8 cellular contexts compared by ENCODE assay signal in the genomic region with DNA sequence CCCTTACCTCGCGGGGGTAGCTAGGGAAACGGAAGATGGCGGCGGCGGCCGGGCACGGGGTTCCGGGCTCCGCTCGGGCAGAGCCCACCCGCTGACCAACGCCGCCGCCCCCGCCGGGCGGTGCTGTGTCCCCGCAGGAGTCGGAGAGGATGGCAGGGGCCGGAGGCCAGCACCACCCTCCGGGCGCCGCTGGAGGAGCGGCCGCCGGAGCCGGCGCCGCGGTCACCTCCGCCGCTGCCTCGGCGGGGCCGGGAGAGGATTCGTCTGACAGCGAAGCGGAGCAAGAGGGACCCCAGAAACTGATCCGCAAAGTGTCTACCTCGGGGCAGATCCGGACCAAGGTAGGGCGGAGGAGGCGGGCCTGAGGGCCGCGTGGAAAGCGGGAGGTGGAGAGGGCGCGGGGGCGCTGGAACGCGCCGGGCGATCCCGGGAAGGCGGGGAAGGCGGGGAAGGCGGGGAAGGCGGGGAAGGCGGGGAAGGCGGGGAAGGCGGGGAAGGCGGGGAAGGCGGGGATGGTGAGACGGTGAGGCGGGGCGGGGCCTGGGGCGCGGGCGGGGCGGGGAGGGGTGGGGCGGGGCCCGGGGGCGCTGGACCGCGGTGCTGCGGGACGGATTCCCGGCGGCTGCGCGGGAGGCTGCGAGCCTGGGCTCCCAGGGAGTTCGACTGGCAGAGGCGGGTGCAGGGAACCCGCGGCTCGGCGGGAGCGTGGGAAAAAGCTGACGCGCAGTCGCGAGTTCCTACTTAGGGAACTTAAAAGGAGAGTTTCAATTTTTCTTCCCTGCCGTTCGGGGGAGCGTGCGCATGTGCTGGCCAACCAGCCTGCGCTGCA. TPM values are rescaled to one million over a fixed set of nuclear protein-coding genes. Genes with fewer than 3 reads are reported as not detected.
DNase-seq lines count a peak whose midpoint lies in the region; ATAC-seq and TF ChIP-seq lines count a peak whose summit lies in the region.

Gene DGKH (plus strand): TSS at position 24 of the 829 bp plus-strand sequence. CDS start 126 bp downstream, at position 150.

- H3K27ac Mint-ChIP-seq in naive thymus-derived CD8-positive, alpha-beta T cell, result peak within 1 kb of the TSS; percentile 45 to 90 (median 80)

- POLR2A ChIA-PET in naive thymus-derived CD8-positive, alpha-beta T cell (lab: Charles Lee), result interaction anchor here (0.8 to 1.0 kb wide), 2 partner anchors 8 to 87 kb away, joined by 3 read pairs; partner anchors contain the start of gene VWA8

- peak within 1 kb of the TSS; percentile 85 to 94 (median 90) for H3K4me3 Mint-ChIP-seq in naive thymus-derived CD8-positive, alpha-beta T cell

- H3K36me3 Mint-ChIP-seq in naive thymus-derived CD8-positive, alpha-beta T cell, result no peaks in the 10 kb centered on the region

- H3K27ac ChIP-seq in HL-60 (replicated peaks), result peak within 1 kb of the TSS; percentile 68
- H3K27ac ChIP-seq in substantia nigra (ENCODE audit: low read depth, low read length, poor library complexity, severe bottlenecking), result peak within 1 kb of the TSS; percentile 56

- H3K9me3 Mint-ChIP-seq in naive thymus-derived CD8-positive, alpha-beta T cell, result no peaks in the 10 kb centered on the region

- peak; percentile 58 for DNase-seq in COLO829 (ENCODE audit: low spot score)
- DNase-seq in HL-60 (ENCODE audit: low read depth in 1 of 2, low spot score in 1 of 2), result peak; percentile 57 to 72
- DNase-seq in RKO (ENCODE audit: low spot score), result peak; percentile 77
- DNase-seq in activated T-helper 9 cell treated with anti-CD3 and anti-CD28 coated beads, Interleukin-2, amount 50 U/mL, for 16 hours (ENCODE audit: low read depth), result peak; percentile 55
- DNase-seq in fibroblast of peridontal ligament (ENCODE audit: extremely low read depth), result peak; percentile 72
- peak in 9 of 10 donors; percentile 6 to 66 (median 52) for DNase-seq in naive thymus-derived CD8-positive, alpha-beta T cell
- DNase-seq in substantia nigra (lab: John Stamatoyannopoulos, UW), result peak in 44 of 49 donors; percentile 3 to 85 (median 60)

- peak; percentile 43 for ATAC-seq in GM19452 (IDR thresholded peaks at IDR 0.05; ENCODE audit: unreplicated experiment)
- ATAC-seq in naive thymus-derived CD8-positive, alpha-beta T cell, result peak; percentile 61 to 74

- H3K4me3 ChIP-seq in HL-60 (replicated peaks; ENCODE audit: insufficient read depth, low read length), result peak within 1 kb of the TSS; percentile 88

- peaks cover 0 to 14% (median 0%) of the 10 kb centered on the region in 5 donors for H3K27me3 Mint-ChIP-seq in naive thymus-derived CD8-positive, alpha-beta T cell

- peaks cover 4 to 23% (median 16%) of the 10 kb centered on the region in 4 donors for H3K4me1 Mint-ChIP-seq in naive thymus-derived CD8-positive, alpha-beta T cell

- H3K27me3 ChIP-seq in HL-60 (ENCODE audit: insufficient read depth, poor library complexity, severe bottlenecking), result peaks cover 4% of the 10 kb centered on the region

- TF ChIP-seq CTCF in HL-60 (IDR thresholded peaks at IDR 0.05; ENCODE audit: insufficient read depth, low read length), result no peak

RNA-seq across cellular contexts. Expression of gene DGKH, which starts in this region (rescaled TPM):
- 1 to 10 TPM; 4.2 to 5.2 TPM for total RNA-seq in naive thymus-derived CD8-positive, alpha-beta T cell
- 1 to 10 TPM; 1.3 to 1.5 (median 1.3) TPM for polyA plus RNA-seq in naive thymus-derived CD8-positive, alpha-beta T cell

Comparison
In these comparisons a context has a peak if more than half of its experiments do, and no peak if none do; other contexts are left out.
1. Peak in every context shown above with its lines: DNase-seq, ATAC-seq, H3K4me3 ChIP-seq and H3K27ac ChIP-seq.